1 cellular context compared by ENCODE assay signal in the genomic region with DNA sequence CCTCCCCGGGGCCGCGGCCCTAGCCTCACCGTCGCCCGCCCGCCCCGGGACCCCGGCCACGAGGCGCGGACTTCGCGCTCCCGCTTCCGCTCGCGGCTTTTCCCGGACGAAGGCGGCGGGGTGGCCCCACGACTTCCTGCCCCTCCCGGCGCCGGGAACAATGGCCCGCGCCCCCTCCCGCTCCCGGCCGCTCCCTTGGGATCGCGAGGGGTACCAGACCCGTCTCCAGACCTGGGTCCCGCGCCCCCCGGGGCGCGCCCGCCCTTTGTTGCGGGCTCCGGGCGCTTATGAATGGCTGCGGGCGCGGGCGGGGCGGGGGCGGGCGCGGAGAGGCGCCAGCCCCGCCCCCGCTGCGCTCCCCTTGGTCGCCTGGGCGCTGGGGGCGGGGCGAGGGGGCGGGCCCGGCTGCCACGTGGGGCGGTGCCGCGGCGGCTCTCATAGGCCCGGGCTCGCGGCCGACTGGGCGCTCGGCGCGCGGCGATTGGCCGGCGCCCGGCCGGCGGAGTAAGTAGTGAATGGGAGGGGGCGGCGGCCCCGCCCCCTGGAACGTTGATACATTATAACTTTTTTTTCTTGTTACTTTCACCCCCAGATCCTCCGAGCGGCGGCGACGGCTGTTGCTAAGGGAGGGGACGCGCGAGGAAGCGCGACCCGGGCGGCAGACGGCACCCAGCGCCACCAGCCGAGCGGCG.
TF ChIP-seq lines count a peak whose summit lies in the region.

No MANE protein-coding gene starts in this region.

TF ChIP-seq in WTC11, 78 proteins besides CTCF, POLR2A, EP300 and RAD21 (continued from another document):
- TF ChIP-seq ZNF281 (CRISPR knock-in tag; IDR thresholded peaks at IDR 0.05) (no peak), MYBL2 (CRISPR knock-in tag; IDR thresholded peaks at IDR 0.05) (no peak), PRRX2 (CRISPR knock-in tag; IDR thresholded peaks at IDR 0.05) (0 out of 2 replicates have a peak, but pooled peaks have one; percentile 26), CBFB (CRISPR knock-in tag; IDR thresholded peaks at IDR 0.05; ENCODE audit: low read depth) (no peak), ZNF121 (CRISPR knock-in tag; IDR thresholded peaks at IDR 0.05) (no peak), EMX1 (CRISPR knock-in tag; IDR thresholded peaks at IDR 0.05) (no peak), ZBTB21 (CRISPR knock-in tag; IDR thresholded peaks at IDR 0.05; ENCODE audit: borderline replicate concordance) (no peak), KAT7 (CRISPR knock-in tag; IDR thresholded peaks at IDR 0.05; ENCODE audit: borderline replicate concordance) (no peak), MXD4 (CRISPR knock-in tag; IDR thresholded peaks at IDR 0.05; ENCODE audit: borderline replicate concordance) (no peak), USF2 (CRISPR knock-in tag; IDR thresholded peaks at IDR 0.05) (peak; percentile 78), CREM (CRISPR knock-in tag; IDR thresholded peaks at IDR 0.05) (0 out of 2 replicates have a peak, but pooled peaks have one; percentile 1), ZNF219 (CRISPR knock-in tag; IDR thresholded peaks at IDR 0.05; ENCODE audit: borderline replicate concordance) (no peak), ATF1 (CRISPR knock-in tag; IDR thresholded peaks at IDR 0.05) (no peak), ZNF532 (CRISPR knock-in tag; IDR thresholded peaks at IDR 0.05; ENCODE audit: borderline replicate concordance) (no peak), JUN (CRISPR knock-in tag; IDR thresholded peaks at IDR 0.05) (peak; percentile 44; the same call in 1 of the 2 replicates), NR1H2 (CRISPR knock-in tag; IDR thresholded peaks at IDR 0.05) (no peak), MAX (CRISPR knock-in tag; IDR thresholded peaks at IDR 0.05) (peak; percentile 53; the same call in 1 of the 2 replicates), IRF1 (CRISPR knock-in tag; IDR thresholded peaks at IDR 0.05) (no peak), HMGA2 (CRISPR knock-in tag; IDR thresholded peaks at IDR 0.05) (no peak), NR2C2 (CRISPR knock-in tag; IDR thresholded peaks at IDR 0.05) (no peak), ATF3 (CRISPR knock-in tag; conservative IDR thresholded peaks at IDR 0.05) (no peak), TEAD4 (CRISPR knock-in tag; IDR thresholded peaks at IDR 0.05) (no peak), GRHL2 (CRISPR knock-in tag; IDR thresholded peaks at IDR 0.05; ENCODE audit: insufficient replicate concordance, severe bottlenecking) (no peak)
- TF ChIP-seq, protein P1, sequence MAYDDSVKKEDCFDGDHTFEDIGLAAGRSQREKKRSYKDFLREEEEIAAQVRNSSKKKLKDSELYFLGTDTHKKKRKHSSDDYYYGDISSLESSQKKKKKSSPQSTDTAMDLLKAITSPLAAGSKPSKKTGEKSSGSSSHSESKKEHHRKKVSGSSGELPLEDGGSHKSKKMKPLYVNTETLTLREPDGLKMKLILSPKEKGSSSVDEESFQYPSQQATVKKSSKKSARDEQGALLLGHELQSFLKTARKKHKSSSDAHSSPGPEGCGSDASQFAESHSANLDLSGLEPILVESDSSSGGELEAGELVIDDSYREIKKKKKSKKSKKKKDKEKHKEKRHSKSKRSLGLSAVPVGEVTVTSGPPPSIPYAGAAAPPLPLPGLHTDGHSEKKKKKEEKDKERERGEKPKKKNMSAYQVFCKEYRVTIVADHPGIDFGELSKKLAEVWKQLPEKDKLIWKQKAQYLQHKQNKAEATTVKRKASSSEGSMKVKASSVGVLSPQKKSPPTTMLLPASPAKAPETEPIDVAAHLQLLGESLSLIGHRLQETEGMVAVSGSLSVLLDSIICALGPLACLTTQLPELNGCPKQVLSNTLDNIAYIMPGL (CRISPR knock-in tag; IDR thresholded peaks at IDR 0.05): no peak
- TF ChIP-seq, protein P2, sequence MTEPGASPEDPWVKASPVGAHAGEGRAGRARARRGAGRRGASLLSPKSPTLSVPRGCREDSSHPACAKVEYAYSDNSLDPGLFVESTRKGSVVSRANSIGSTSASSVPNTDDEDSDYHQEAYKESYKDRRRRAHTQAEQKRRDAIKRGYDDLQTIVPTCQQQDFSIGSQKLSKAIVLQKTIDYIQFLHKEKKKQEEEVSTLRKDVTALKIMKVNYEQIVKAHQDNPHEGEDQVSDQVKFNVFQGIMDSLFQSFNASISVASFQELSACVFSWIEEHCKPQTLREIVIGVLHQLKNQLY (CRISPR knock-in tag; IDR thresholded peaks at IDR 0.05): no peak
- TF ChIP-seq, protein P3, sequence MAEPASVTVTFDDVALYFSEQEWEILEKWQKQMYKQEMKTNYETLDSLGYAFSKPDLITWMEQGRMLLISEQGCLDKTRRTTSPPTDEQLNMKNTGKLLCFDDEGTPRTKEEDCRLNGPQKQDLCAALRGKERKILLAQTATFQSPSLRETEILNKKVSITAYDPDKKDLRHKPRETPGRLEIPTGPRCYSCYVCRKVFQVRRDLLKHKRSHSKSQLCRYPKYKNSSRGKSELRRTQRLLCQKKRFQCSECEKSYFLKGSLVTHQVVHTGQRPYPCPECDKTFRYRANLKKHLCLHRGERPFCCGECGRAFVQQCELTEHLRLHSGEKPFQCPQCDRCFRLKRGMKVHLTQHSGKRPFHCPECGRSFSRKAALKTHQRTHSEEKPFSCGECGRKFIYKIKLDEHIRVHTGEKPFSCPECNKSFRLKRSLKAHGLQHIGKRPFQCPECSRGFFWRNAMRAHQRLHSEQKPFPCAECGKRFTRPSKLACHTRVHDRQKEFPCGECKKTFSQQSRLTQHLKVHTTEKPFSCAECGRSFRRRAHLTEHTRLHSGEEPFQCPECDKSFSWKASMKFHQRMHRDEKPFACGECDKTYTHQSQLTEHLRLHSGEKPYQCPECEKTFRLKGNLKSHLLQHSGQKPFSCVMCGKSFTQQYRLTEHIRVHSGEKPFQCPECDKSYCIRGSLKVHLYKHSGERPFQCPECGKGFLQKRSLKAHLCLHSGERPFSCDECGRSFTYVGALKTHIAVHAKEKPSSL (CRISPR knock-in tag; conservative IDR thresholded peaks at IDR 0.05): no peak
